8 cellular contexts compared by ENCODE assay signal in the genomic region with DNA sequence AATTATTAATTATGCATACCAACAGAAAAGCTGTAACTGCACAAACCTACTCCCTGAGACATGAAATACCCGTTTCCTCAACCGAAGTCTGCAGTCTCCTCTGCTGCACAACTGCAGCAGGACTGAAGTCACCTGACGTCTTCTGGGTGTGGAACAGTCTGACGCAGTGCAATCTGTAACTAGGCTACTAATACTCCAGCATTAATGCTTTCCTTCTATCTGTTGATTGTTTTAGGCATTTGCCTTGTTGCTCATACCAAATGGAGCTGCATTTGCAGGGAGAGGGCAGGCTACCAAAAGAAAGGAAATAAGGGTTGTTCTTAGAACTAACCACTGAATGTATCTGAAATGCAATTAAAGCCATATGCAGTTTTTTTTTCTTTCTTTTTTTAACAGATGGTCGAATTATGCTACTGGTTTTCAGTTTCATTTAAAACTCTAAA. TPM values are rescaled to one million over a fixed set of nuclear protein-coding genes. Genes with fewer than 3 reads are reported as not detected.
A peak's percentile ranks its signal among the peaks of the same experiment; 100 is the strongest.
DNase-seq lines count a peak whose midpoint lies in the region; ATAC-seq, FAIRE-seq and TF ChIP-seq lines count a peak whose summit lies in the region.

No MANE protein-coding gene starts in this region.

- ATAC-seq in CD4-positive, CD25-positive, alpha-beta regulatory T cell (ENCODE audit: low read depth in 2 of 2): peak; percentile 94 to 95
- ATAC-seq in GM19328 (IDR thresholded peaks at IDR 0.05; ENCODE audit: unreplicated experiment) (peak; percentile 84), HG03354 (IDR thresholded peaks at IDR 0.05; ENCODE audit: poor library complexity, severe bottlenecking, unreplicated experiment) (peak; percentile 94)

- peak; percentile 17 to 82 (median 70) for DNase-seq in CD4-positive, CD25-positive, alpha-beta regulatory T cell
- DNase-seq in SK-N-DZ (ENCODE audit: low spot score) (peak; percentile 15), astrocyte of the spinal cord (ENCODE audit: low read depth, low spot score) (peak; percentile 50), keratinocyte (ENCODE audit: low read depth, low spot score) (no peak), COLO668 (lab: John Stamatoyannopoulos, UW; ENCODE audit: unreplicated experiment) (no peak)
- DNase-seq in stimulated activated CD4-positive, alpha-beta T cell treated with anti-CD3 and anti-CD28 coated beads, Interleukin-2, amount 100 ng/mL, for 24 hours: peak; percentile 15 to 21

- peaks cover 12% of the 10 kb centered on the region for H4K20me1 ChIP-seq in keratinocyte (ENCODE audit: control insufficient read depth, extremely low read depth, insufficient read depth, low read length)

- peak overlapping the region; percentile 91 to 98 (median 93) for H3K4me3 Mint-ChIP-seq in CD4-positive, CD25-positive, alpha-beta regulatory T cell

- H3K4me2 ChIP-seq in keratinocyte (ENCODE audit: control insufficient read depth, extremely low read depth, insufficient read depth, low read depth, low read length): peak overlapping the region; percentile 80

- in situ Hi-C loops in astrocyte of the spinal cord (cut with HindIII; ENCODE audit: low sequenced_read_pairs): no loop called here

- no peak overlapping the region for H2AFZ ChIP-seq in keratinocyte (ENCODE audit: control insufficient read depth, low read length)

- H3K4me1 Mint-ChIP-seq in CD4-positive, CD25-positive, alpha-beta regulatory T cell: peaks cover 54 to 88% (median 71%) of the 10 kb centered on the region in 4 donors

- H3K27ac ChIP-seq in CD4-positive, CD25-positive, alpha-beta regulatory T cell (ENCODE audit: insufficient read depth, low read length, poor library complexity, severe bottlenecking): peak overlapping the region; percentile 73
- H3K27ac ChIP-seq in keratinocyte (ENCODE audit: control insufficient read depth, insufficient read depth, low read length): peak overlapping the region; percentile 53

- H3K4me1 ChIP-seq in CD4-positive, CD25-positive, alpha-beta regulatory T cell (ENCODE audit: control insufficient read depth, insufficient read depth, low read length, poor library complexity, severe bottlenecking): peaks cover 57% of the 10 kb centered on the region
- peaks cover 82% of the 10 kb centered on the region for H3K4me1 ChIP-seq in keratinocyte (ENCODE audit: control insufficient read depth, extremely low read depth, insufficient read depth, low read length)

- no peaks in the 10 kb centered on the region for H3K27me3 Mint-ChIP-seq in CD4-positive, CD25-positive, alpha-beta regulatory T cell

- peak overlapping the region; percentile 98 for H3K4me3 ChIP-seq in CD4-positive, CD25-positive, alpha-beta regulatory T cell (ENCODE audit: low read depth, low read length)
- H3K4me3 ChIP-seq in astrocyte of the spinal cord (ENCODE audit: low read depth, low read length) (no peak overlapping the region), keratinocyte (ENCODE audit: control insufficient read depth in 2 of 3, extremely low read depth in 1 of 3, insufficient read depth in 2 of 3, low read depth in 1 of 3, low read length in 3 of 3) (peak overlapping the region in 2 of 3 experiments; percentile 20 to 34)

- no peak for TF ChIP-seq CTCF in astrocyte of the spinal cord (IDR thresholded peaks at IDR 0.05; ENCODE audit: low read depth, low read length)
- TF ChIP-seq CTCF in keratinocyte (optimal IDR thresholded peaks at IDR 0.05 in 1 of 3, IDR thresholded peaks at IDR 0.05 in 1 of 3, conservative IDR thresholded peaks at IDR 0.05 in 1 of 3; ENCODE audit: extremely low read depth in 1 of 3, insufficient read depth in 2 of 3, low read length in 3 of 3): no peak

- no peaks in the 10 kb centered on the region for H3K36me3 Mint-ChIP-seq in CD4-positive, CD25-positive, alpha-beta regulatory T cell

- H3K9me3 Mint-ChIP-seq in CD4-positive, CD25-positive, alpha-beta regulatory T cell: no peaks in the 10 kb centered on the region

- dilution Hi-C loops in keratinocyte (cut with MboI; ENCODE audit: extremely low pct_ligation_motif_present, low sequenced_read_pairs): no loop called here

- H3K36me3 ChIP-seq in CD4-positive, CD25-positive, alpha-beta regulatory T cell (ENCODE audit: control insufficient read depth, insufficient read depth, low read length): no peaks in the 10 kb centered on the region
- peaks cover 0 to 3% of the 10 kb centered on the region in 2 experiments for H3K36me3 ChIP-seq in keratinocyte (ENCODE audit: control insufficient read depth in 2 of 2, extremely low read depth in 1 of 2, insufficient read depth in 2 of 2, low read length in 2 of 2)

- no peaks in the 10 kb centered on the region for H3K9me3 ChIP-seq in CD4-positive, CD25-positive, alpha-beta regulatory T cell (ENCODE audit: control insufficient read depth in 2 of 2, low read length in 2 of 2)
- H3K9me3 ChIP-seq in keratinocyte (ENCODE audit: control insufficient read depth, low read depth, low read length): no peaks in the 10 kb centered on the region

- peak overlapping the region; percentile 86 to 95 (median 92) for H3K27ac Mint-ChIP-seq in CD4-positive, CD25-positive, alpha-beta regulatory T cell

- FAIRE-seq in keratinocyte (lab: Jason Lieb, UNC): peak; percentile 67

- no peaks in the 10 kb centered on the region for H3K9me1 ChIP-seq in keratinocyte (ENCODE audit: control insufficient read depth, extremely low read depth, insufficient read depth, low read length)

- H3K79me2 ChIP-seq in keratinocyte (ENCODE audit: control insufficient read depth, insufficient read depth, low read length): peaks cover 99% of the 10 kb centered on the region

- H3K9ac ChIP-seq in keratinocyte (ENCODE audit: control insufficient read depth, extremely low read depth, insufficient read depth, low read length): peak overlapping the region; percentile 3

- no peaks in the 10 kb centered on the region for H3K27me3 ChIP-seq in CD4-positive, CD25-positive, alpha-beta regulatory T cell (ENCODE audit: control insufficient read depth, insufficient read depth, low read length)
- H3K27me3 ChIP-seq in keratinocyte (ENCODE audit: control insufficient read depth, extremely low read depth, insufficient read depth, low read length): no peaks in the 10 kb centered on the region

RNA-seq across cellular contexts. Expression of a gene that starts 40.1 kb away (rescaled TPM):
- 84.2 TPM for total RNA-seq in CD4-positive, CD25-positive, alpha-beta regulatory T cell
- 100 to 1,000 TPM in 3 of 4 donors, 10 to 100 TPM in 1; 98.0 to 151 (median 111) TPM for polyA plus RNA-seq in CD4-positive, CD25-positive, alpha-beta regulatory T cell
- 167 and 176 TPM in 2 replicates for polyA plus RNA-seq in SK-N-DZ (2014; cell fraction: cytosol; rRNA removed)
- polyA plus RNA-seq in SK-N-DZ (2014; cell fraction: nucleus; rRNA removed): 101 and 109 TPM in 2 replicates
- polyA plus RNA-seq in keratinocyte: 244 to 434 TPM (median 406 TPM) in 3 replicates
- 206 TPM for polyA plus RNA-seq in keratinocyte (2011; ENCODE audit: low read depth)
- 257 and 472 TPM in 2 replicates for polyA plus RNA-seq in keratinocyte (2011; cell fraction: cytosol; rRNA removed)
- 657 and 1,094 TPM in 2 replicates for polyA plus RNA-seq in keratinocyte (2011; cell fraction: nucleus; rRNA removed)
- polyA plus RNA-seq in keratinocyte (2012; ENCODE audit: low replicate concordance): 377 and 414 TPM in 2 replicates
- polyA minus RNA-seq in keratinocyte: 170 to 479 TPM (median 356 TPM) in 3 replicates
- 181 TPM for polyA minus RNA-seq in keratinocyte (2011; cell fraction: cytosol; rRNA and poly(A)+ RNA removed)
- 288 and 556 TPM in 2 replicates for polyA minus RNA-seq in keratinocyte (2011; cell fraction: nucleus; rRNA and poly(A)+ RNA removed)

Comparison
In these comparisons a context has a peak if more than half of its experiments do, and no peak if none do; other contexts are left out.
1. DNase-seq: peak in CD4-positive, CD25-positive, alpha-beta regulatory T cell (3 of 3), SK-N-DZ (single experiment), astrocyte of the spinal cord (single experiment) and stimulated activated CD4-positive, alpha-beta T cell treated with anti-CD3 and anti-CD28 coated beads, Interleukin-2, amount 100 ng/mL, for 24 hours (2 of 2); none in keratinocyte (single experiment) and COLO668 (single experiment).
2. Peak in every context shown above with its lines, with median percentiles within 50 percentile points of each other: ATAC-seq.